ENCODE assay signal across 13 cellular contexts in genomic region chr17:59327136-59327878, GRCh38. TPM values are rescaled to one million over a fixed set of nuclear protein-coding genes. Genes with fewer than 3 reads are reported as not detected.
DNase-seq lines count a peak whose midpoint lies in the region; ATAC-seq, FAIRE-seq and TF ChIP-seq lines count a peak whose summit lies in the region.
"Had no signal": no experiment of that assay in that cellular context is flagged by ENCODE, and none has a peak within 500 bp of the region (broad histone marks: within the 10 kb centered on the region; RNA-seq: fewer than 3 reads in every experiment).

No MANE protein-coding gene starts in this region.

- H2BK120ac ChIP-seq in H1 (replicated peaks; ENCODE audit: low read depth, low read length): no peak overlapping the region

- H3K4me3 Mint-ChIP-seq in activated CD4-positive, alpha-beta T cell treated with anti-CD3 and anti-CD28 coated beads for 36 hours: no peak overlapping the region
- no peak overlapping the region for H3K4me3 Mint-ChIP-seq in stimulated activated effector memory CD8-positive, alpha-beta T cell treated with anti-CD3 and anti-CD28 coated beads, Interleukin-12 subunit alpha, Interleukin-12 subunit beta, amount 100 ng/mL, for 72 hours

- H2BK12ac ChIP-seq in H1 (ENCODE audit: low read depth, low read length): no peak overlapping the region

- no peak overlapping the region for H3K14ac ChIP-seq in H1 (ENCODE audit: insufficient read length)

- H3K4me2 ChIP-seq in Loucy (ENCODE audit: low read depth, low read length, poor library complexity, severe bottlenecking) (no peak overlapping the region), H1 (ENCODE audit: insufficient read depth in 1 of 2, low read depth in 2 of 2, low read length in 2 of 2) (no peak overlapping the region)

- 87% methylated on average over 4 of the region's 4 CpGs; no CpG with 5 or more reads in 1 of the 2 experiments for WGBS in H1 (ENCODE audit: extremely low coverage in 1 of 2, insufficient coverage in 1 of 2, insufficient read length in 1 of 2, insufficient replicate concordance in 2 of 2, low coverage in 1 of 2, low lambda C conversion rate in 2 of 2, missing lambda C conversion rate in 1 of 2), 2 experiments

- POLR2A ChIA-PET in activated CD4-positive, alpha-beta T cell treated with anti-CD3 and anti-CD28 coated beads for 36 hours (lab: Charles Lee): interaction anchor here (0.6 kb wide), 1 partner anchor 113 kb away, joined by 4 read pairs; no protein-coding TSS in a partner anchor
- POLR2A ChIA-PET in H1 (lab: Charles Lee; ENCODE audit: partially characterized antibody): no interaction called here

- H4K20me1 ChIP-seq in Loucy (ENCODE audit: insufficient read depth, low read length, poor library complexity, severe bottlenecking) (no peaks in the 10 kb centered on the region), H1 (replicated peaks in 1 of 2; ENCODE audit: control insufficient read depth in 1 of 2, insufficient read depth in 2 of 2, low read length in 2 of 2) (no peaks in the 10 kb centered on the region)

- intact Hi-C loops in activated CD4-positive, alpha-beta T cell treated with anti-CD3 and anti-CD28 coated beads for 36 hours (cut with DNase I, micrococcal nuclease): no loop called here

- no peak overlapping the region for H3K27ac ChIP-seq in H1 (ENCODE audit: low read depth, low read length)
- H3K27ac ChIP-seq in brain microvascular endothelial cell: no peak overlapping the region
- H3K27ac ChIP-seq: neutrophil had no signal

- H3K4me1 ChIP-seq in Loucy (ENCODE audit: insufficient read depth, low read length, poor library complexity, severe bottlenecking): peaks cover 4% of the 10 kb centered on the region
- H3K4me1 ChIP-seq in H1 (replicated peaks in 1 of 4; ENCODE audit: control insufficient read depth in 3 of 4, insufficient read depth in 4 of 4, low read length in 3 of 4): peaks cover 7 to 17% (median 9%) of the 10 kb centered on the region in 4 experiments; a peak in 6 of 7 replicates

- no peak for TF ChIP-seq EP300 in H1 (IDR thresholded peaks at IDR 0.05; ENCODE audit: borderline replicate concordance in 1 of 2, low read depth in 2 of 2, low read length in 2 of 2)

- H3K4ac ChIP-seq in H1 (replicated peaks; ENCODE audit: insufficient read length, low read depth, low read length): peak overlapping the region; percentile 66

- no peak overlapping the region for H4K5ac ChIP-seq in H1 (ENCODE audit: insufficient read length, low read depth, low read length)

- H3K23me2 ChIP-seq in H1 (ENCODE audit: low read depth, low read length): peaks cover 4% of the 10 kb centered on the region; the same call in 1 of the 2 replicates

- H3K9me3 Mint-ChIP-seq in activated CD4-positive, alpha-beta T cell treated with anti-CD3 and anti-CD28 coated beads for 36 hours (ENCODE audit: low read depth): no peaks in the 10 kb centered on the region
- H3K9me3 Mint-ChIP-seq in stimulated activated effector memory CD8-positive, alpha-beta T cell treated with anti-CD3 and anti-CD28 coated beads, Interleukin-12 subunit alpha, Interleukin-12 subunit beta, amount 100 ng/mL, for 72 hours: no peaks in the 10 kb centered on the region

- H4K91ac ChIP-seq in H1 (replicated peaks; ENCODE audit: insufficient read length, low read length): no peak overlapping the region

- no peak overlapping the region for H4K8ac ChIP-seq in H1 (ENCODE audit: extremely low read depth, insufficient read depth, low read length)

- H3K18ac ChIP-seq in H1 (ENCODE audit: extremely low read depth, low read length): no peak overlapping the region

- H3K9ac ChIP-seq in Loucy (ENCODE audit: low read depth, low read length, poor library complexity, severe bottlenecking) (no peak overlapping the region), H1 (replicated peaks in 1 of 4; ENCODE audit: extremely low read depth in 1 of 4, low read depth in 3 of 4, low read length in 3 of 4) (no peak overlapping the region)

- H2BK20ac ChIP-seq in H1 (ENCODE audit: low read length): no peak overlapping the region

- H3K27me3 ChIP-seq in Loucy (ENCODE audit: insufficient read depth, low read length, poor library complexity, severe bottlenecking): no peaks in the 10 kb centered on the region
- H3K27me3 ChIP-seq in H1 (replicated peaks in 1 of 4; ENCODE audit: control insufficient read depth in 3 of 4, extremely low read depth in 1 of 4, insufficient read depth in 3 of 4, low read length in 3 of 4): no peaks in the 10 kb centered on the region
- H3K27me3 ChIP-seq in brain microvascular endothelial cell (replicated peaks): no peaks in the 10 kb centered on the region
- H3K27me3 ChIP-seq: neutrophil had no signal

- peaks cover 42% of the 10 kb centered on the region for H3K4me1 Mint-ChIP-seq in activated CD4-positive, alpha-beta T cell treated with anti-CD3 and anti-CD28 coated beads for 36 hours
- H3K4me1 Mint-ChIP-seq in stimulated activated effector memory CD8-positive, alpha-beta T cell treated with anti-CD3 and anti-CD28 coated beads, Interleukin-12 subunit alpha, Interleukin-12 subunit beta, amount 100 ng/mL, for 72 hours: peaks cover 35% of the 10 kb centered on the region

- no peak for TF ChIP-seq CTCF in Loucy (conservative IDR thresholded peaks at IDR 0.05; ENCODE audit: low read length)
- TF ChIP-seq CTCF in H1 (IDR thresholded peaks at IDR 0.05; ENCODE audit: control extremely low read depth in 1 of 3, insufficient read depth in 1 of 3, low read depth in 1 of 3, low read length in 3 of 3): no peak
- TF ChIP-seq CTCF in brain microvascular endothelial cell (IDR thresholded peaks at IDR 0.05; ENCODE audit: low read depth, low read length, missing control alignments): no peak

- in situ Hi-C loops in brain microvascular endothelial cell (cut with HindIII; ENCODE audit: low pct_ligation_motif_present, low sequenced_read_pairs): loop anchor here (25.0 kb wide), 1 partner anchor 110 kb away; no protein-coding TSS in a partner anchor

- H2AFZ ChIP-seq in Loucy (ENCODE audit: low read length): 0 out of 2 replicates have a peak overlapping the region, but pooled peaks have one; percentile 2
- H2AFZ ChIP-seq in H1 (ENCODE audit: low read length): no peak overlapping the region

- H3K9me3 ChIP-seq in Loucy (ENCODE audit: insufficient read depth, low read depth, low read length): no peaks in the 10 kb centered on the region
- H3K9me3 ChIP-seq in H1 (ENCODE audit: insufficient read depth in 2 of 2, low read depth in 1 of 2, low read length in 1 of 2): no peaks in the 10 kb centered on the region
- H3K9me3 ChIP-seq: neutrophil had no signal

- no peak for DNase-seq in activated CD4-positive, alpha-beta T cell treated with anti-CD3 and anti-CD28 coated beads for 36 hours
- DNase-seq in activated CD4-positive, alpha-beta T cell treated with anti-CD3 and anti-CD28 coated beads, Interleukin-2, amount 50 U/mL, for 1 hour: no peak
- DNase-seq in H1 (ENCODE audit: low read depth in 1 of 2, low spot score in 2 of 2) (no peak), DMS153 (lab: John Stamatoyannopoulos, UW) (no peak), brain microvascular endothelial cell (no peak)
- no peak for DNase-seq in stimulated activated effector memory CD8-positive, alpha-beta T cell treated with anti-CD3 and anti-CD28 coated beads, Interleukin-12 subunit alpha, Interleukin-12 subunit beta, amount 100 ng/mL, for 72 hours (ENCODE audit: low spot score in 2 of 2)
- DNase-seq: ACHN; NCI-H2081; SHP77 treated with DMSO at 0.1 percent for 48 hours; stimulated activated CD4-positive, alpha-beta T cell treated with anti-CD3 and anti-CD28 coated beads, Interleukin-4, amount 100 ng/mL, for 4 hours had no signal

- H3K27ac Mint-ChIP-seq in activated CD4-positive, alpha-beta T cell treated with anti-CD3 and anti-CD28 coated beads for 36 hours: peak overlapping the region; percentile 38
- H3K27ac Mint-ChIP-seq in stimulated activated effector memory CD8-positive, alpha-beta T cell treated with anti-CD3 and anti-CD28 coated beads, Interleukin-12 subunit alpha, Interleukin-12 subunit beta, amount 100 ng/mL, for 72 hours: peak overlapping the region; percentile 30

- H2BK15ac ChIP-seq in H1 (ENCODE audit: low read length): no peak overlapping the region

- no peaks in the 10 kb centered on the region for H3K79me1 ChIP-seq in H1 (ENCODE audit: low read depth, low read length)

- no peaks in the 10 kb centered on the region for H3K36me3 ChIP-seq in Loucy (ENCODE audit: insufficient read depth, low read length)
- H3K36me3 ChIP-seq in H1 (ENCODE audit: control insufficient read depth in 2 of 4, insufficient read depth in 4 of 4, low read length in 3 of 4): no peaks in the 10 kb centered on the region
- H3K36me3 ChIP-seq in brain microvascular endothelial cell (replicated peaks): no peaks in the 10 kb centered on the region
- H3K36me3 ChIP-seq: neutrophil had no signal

- CTCF ChIA-PET in activated CD4-positive, alpha-beta T cell treated with anti-CD3 and anti-CD28 coated beads for 36 hours (lab: Charles Lee): interaction anchor here (0.6 to 3.6 kb wide), 4 partner anchors 10 to 518 kb away, joined by 3 to 43 read pairs (median 4); no protein-coding TSS in a partner anchor
- CTCF ChIA-PET in H1 (lab: Charles Lee; ENCODE audit: partially characterized antibody): interaction anchor here (3.9 to 10.4 kb wide), 4 partner anchors 9 to 113 kb away, joined by 30 to 104 read pairs (median 42); no protein-coding TSS in a partner anchor

- no peaks in the 10 kb centered on the region for H3K9me2 ChIP-seq in Loucy (replicated peaks; ENCODE audit: low read depth, low read length)

- no peak for FAIRE-seq in H1 (lab: Jason Lieb, UNC)

- no peak for ATAC-seq in activated CD4-positive, alpha-beta T cell treated with anti-CD3 and anti-CD28 coated beads for 36 hours
- no peak for ATAC-seq in stimulated activated effector memory CD8-positive, alpha-beta T cell treated with anti-CD3 and anti-CD28 coated beads, Interleukin-12 subunit alpha, Interleukin-12 subunit beta, amount 100 ng/mL, for 72 hours
- ATAC-seq in HG03175 (IDR thresholded peaks at IDR 0.05; ENCODE audit: unreplicated experiment): no peak

- no peak overlapping the region for H3K4me3 ChIP-seq in Loucy (ENCODE audit: low read length, poor library complexity, severe bottlenecking)
- H3K4me3 ChIP-seq in H1 (ENCODE audit: extremely low read depth in 1 of 4, insufficient read depth in 2 of 4, low read depth in 3 of 4, low read length in 4 of 4): no peak overlapping the region
- H3K4me3 ChIP-seq in brain microvascular endothelial cell (ENCODE audit: low read depth, low read length): no peak overlapping the region

- no peak overlapping the region for H2BK5ac ChIP-seq in H1 (ENCODE audit: low read depth, low read length)

- no peak overlapping the region for H3K56ac ChIP-seq in H1 (replicated peaks; ENCODE audit: insufficient read length, low read depth, low read length)

- no peaks in the 10 kb centered on the region for H3K36me3 Mint-ChIP-seq in activated CD4-positive, alpha-beta T cell treated with anti-CD3 and anti-CD28 coated beads for 36 hours (ENCODE audit: low read depth)
- no peaks in the 10 kb centered on the region for H3K36me3 Mint-ChIP-seq in stimulated activated effector memory CD8-positive, alpha-beta T cell treated with anti-CD3 and anti-CD28 coated beads, Interleukin-12 subunit alpha, Interleukin-12 subunit beta, amount 100 ng/mL, for 72 hours

- H3K23ac ChIP-seq in H1 (ENCODE audit: insufficient read length): no peak overlapping the region

- no peak overlapping the region for H2AK5ac ChIP-seq in H1 (ENCODE audit: low read depth, low read length)

- no peaks in the 10 kb centered on the region for H3K79me2 ChIP-seq in Loucy (ENCODE audit: insufficient read depth, low read length)
- no peaks in the 10 kb centered on the region for H3K79me2 ChIP-seq in H1 (ENCODE audit: control insufficient read depth in 1 of 2, insufficient read depth in 2 of 2, low read length in 2 of 2)

- TF ChIP-seq POLR2A in H1 (IDR thresholded peaks at IDR 0.05; ENCODE audit: control extremely low read depth in 1 of 2, low read depth in 2 of 2, low read length in 2 of 2): no peak

- TF ChIP-seq RAD21 in H1 (IDR thresholded peaks at IDR 0.05 in 1 of 2, conservative IDR thresholded peaks at IDR 0.05 in 1 of 2; ENCODE audit: low read depth in 2 of 2, low read length in 2 of 2): no peak

- peaks cover 3% of the 10 kb centered on the region; the same call in 1 of the 2 replicates for H3F3A ChIP-seq in Loucy (ENCODE audit: low read depth)

- H3K27me3 Mint-ChIP-seq in activated CD4-positive, alpha-beta T cell treated with anti-CD3 and anti-CD28 coated beads for 36 hours: no peaks in the 10 kb centered on the region

RNA-seq across cellular contexts. Expression of gene YPEL2, which starts 4.1 kb away (rescaled TPM):
- total RNA-seq in activated CD4-positive, alpha-beta T cell treated with anti-CD3 and anti-CD28 coated beads for 36 hours: 1 to 10 TPM; 4.3 to 6.9 TPM
- 3.2 and 3.5 TPM in 2 replicates for total RNA-seq in H1 (2021; fragmentation: NEBNext Ultra II Directional; extraction: Animal tissue kit (Norgen Biotek cat#: 25700))
- polyA plus RNA-seq in H1 (2011; rRNA removed): 1.4 and 1.6 TPM in 2 replicates
- 2.1 TPM for polyA plus RNA-seq in H1 (2011; cell fraction: cytosol; rRNA removed)
- 2.4 TPM for polyA plus RNA-seq in H1 (2011; cell fraction: nucleus; rRNA removed)
- polyA plus RNA-seq in H1 (2012, experiment 1 of 2): 1.8 to 2.8 TPM (median 2.2 TPM) in 4 replicates
- polyA plus RNA-seq in H1 (2012, experiment 2 of 2): 0.28 TPM
- polyA plus RNA-seq in H1 (2013, experiment 1 of 2): 1.1 TPM
- polyA plus RNA-seq in H1 (2013, experiment 2 of 2): 1.3 TPM
- polyA minus RNA-seq in H1 (2011; rRNA and poly(A)+ RNA removed): 6.0 and 6.5 TPM in 2 replicates
- polyA minus RNA-seq in H1 (2011; cell fraction: cytosol; rRNA and poly(A)+ RNA removed): 4.3 TPM
- polyA minus RNA-seq in H1 (2011; cell fraction: nucleus; rRNA and poly(A)+ RNA removed): 5.6 TPM
